1 cellular context compared by ENCODE assay signal in genomic region chr5:67266654-67267350, GRCh38.
TF ChIP-seq lines count a peak whose summit lies in the region.

No MANE protein-coding gene starts in this region.

TF ChIP-seq in HEK293, 187 proteins besides CTCF, POLR2A, EP300 and RAD21 (continued from another document):
- TF ChIP-seq, protein P1, sequence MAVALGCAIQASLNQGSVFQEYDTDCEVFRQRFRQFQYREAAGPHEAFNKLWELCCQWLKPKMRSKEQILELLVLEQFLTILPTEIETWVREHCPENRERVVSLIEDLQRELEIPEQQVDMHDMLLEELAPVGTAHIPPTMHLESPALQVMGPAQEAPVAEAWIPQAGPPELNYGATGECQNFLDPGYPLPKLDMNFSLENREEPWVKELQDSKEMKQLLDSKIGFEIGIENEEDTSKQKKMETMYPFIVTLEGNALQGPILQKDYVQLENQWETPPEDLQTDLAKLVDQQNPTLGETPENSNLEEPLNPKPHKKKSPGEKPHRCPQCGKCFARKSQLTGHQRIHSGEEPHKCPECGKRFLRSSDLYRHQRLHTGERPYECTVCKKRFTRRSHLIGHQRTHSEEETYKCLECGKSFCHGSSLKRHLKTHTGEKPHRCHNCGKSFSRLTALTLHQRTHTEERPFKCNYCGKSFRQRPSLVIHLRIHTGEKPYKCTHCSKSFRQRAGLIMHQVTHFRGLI (tag by site-specific recombination; IDR thresholded peaks at IDR 0.05), result no peak
- TF ChIP-seq RBAK (tag by site-specific recombination; IDR thresholded peaks at IDR 0.05), result no peak
- TF ChIP-seq ZBTB8A (tag by site-specific recombination; IDR thresholded peaks at IDR 0.05), result peak; percentile 63
- TF ChIP-seq ZNF266 (tag by site-specific recombination; IDR thresholded peaks at IDR 0.05; ENCODE audit: low read depth), result peak; percentile 62; the same call in 1 of the 2 replicates
- TF ChIP-seq ZNF426 (tag by site-specific recombination; IDR thresholded peaks at IDR 0.05), result peak; percentile 54
- no peak for TF ChIP-seq ELK4 (IDR thresholded peaks at IDR 0.05; ENCODE audit: borderline replicate concordance, low read depth, low read length)
- TF ChIP-seq ZNF133 (tag by site-specific recombination; IDR thresholded peaks at IDR 0.05), result no peak
- peak; percentile 45; the same call in 1 of the 2 replicates for TF ChIP-seq ZNF623 (tag by site-specific recombination; IDR thresholded peaks at IDR 0.05)
- TF ChIP-seq KLF8 (tag by site-specific recombination; IDR thresholded peaks at IDR 0.05), result no peak
- no peak for TF ChIP-seq TSHZ1 (tag by site-specific recombination; IDR thresholded peaks at IDR 0.05; ENCODE audit: borderline replicate concordance)
- TF ChIP-seq ZNF629 (tag by site-specific recombination; IDR thresholded peaks at IDR 0.05), result 0 out of 2 replicates have a peak, but pooled peaks have one; percentile 29
- no peak for TF ChIP-seq SALL2 (tag by site-specific recombination; IDR thresholded peaks at IDR 0.05; ENCODE audit: borderline replicate concordance)
- no peak for TF ChIP-seq ZIC2 (tag by site-specific recombination; IDR thresholded peaks at IDR 0.05)
- TF ChIP-seq ZNF555 (tag by site-specific recombination; conservative IDR thresholded peaks at IDR 0.05), result peak; percentile 67
- no peak for TF ChIP-seq ZNF658 (tag by site-specific recombination; IDR thresholded peaks at IDR 0.05)
- TF ChIP-seq, protein P2, sequence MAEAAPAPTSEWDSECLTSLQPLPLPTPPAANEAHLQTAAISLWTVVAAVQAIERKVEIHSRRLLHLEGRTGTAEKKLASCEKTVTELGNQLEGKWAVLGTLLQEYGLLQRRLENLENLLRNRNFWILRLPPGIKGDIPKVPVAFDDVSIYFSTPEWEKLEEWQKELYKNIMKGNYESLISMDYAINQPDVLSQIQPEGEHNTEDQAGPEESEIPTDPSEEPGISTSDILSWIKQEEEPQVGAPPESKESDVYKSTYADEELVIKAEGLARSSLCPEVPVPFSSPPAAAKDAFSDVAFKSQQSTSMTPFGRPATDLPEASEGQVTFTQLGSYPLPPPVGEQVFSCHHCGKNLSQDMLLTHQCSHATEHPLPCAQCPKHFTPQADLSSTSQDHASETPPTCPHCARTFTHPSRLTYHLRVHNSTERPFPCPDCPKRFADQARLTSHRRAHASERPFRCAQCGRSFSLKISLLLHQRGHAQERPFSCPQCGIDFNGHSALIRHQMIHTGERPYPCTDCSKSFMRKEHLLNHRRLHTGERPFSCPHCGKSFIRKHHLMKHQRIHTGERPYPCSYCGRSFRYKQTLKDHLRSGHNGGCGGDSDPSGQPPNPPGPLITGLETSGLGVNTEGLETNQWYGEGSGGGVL (tag by site-specific recombination; IDR thresholded peaks at IDR 0.05), result no peak
- TF ChIP-seq ZSCAN4 (tag by site-specific recombination; IDR thresholded peaks at IDR 0.05), result no peak
